ENCODE assay signal across 10 cellular contexts in the genomic region with DNA sequence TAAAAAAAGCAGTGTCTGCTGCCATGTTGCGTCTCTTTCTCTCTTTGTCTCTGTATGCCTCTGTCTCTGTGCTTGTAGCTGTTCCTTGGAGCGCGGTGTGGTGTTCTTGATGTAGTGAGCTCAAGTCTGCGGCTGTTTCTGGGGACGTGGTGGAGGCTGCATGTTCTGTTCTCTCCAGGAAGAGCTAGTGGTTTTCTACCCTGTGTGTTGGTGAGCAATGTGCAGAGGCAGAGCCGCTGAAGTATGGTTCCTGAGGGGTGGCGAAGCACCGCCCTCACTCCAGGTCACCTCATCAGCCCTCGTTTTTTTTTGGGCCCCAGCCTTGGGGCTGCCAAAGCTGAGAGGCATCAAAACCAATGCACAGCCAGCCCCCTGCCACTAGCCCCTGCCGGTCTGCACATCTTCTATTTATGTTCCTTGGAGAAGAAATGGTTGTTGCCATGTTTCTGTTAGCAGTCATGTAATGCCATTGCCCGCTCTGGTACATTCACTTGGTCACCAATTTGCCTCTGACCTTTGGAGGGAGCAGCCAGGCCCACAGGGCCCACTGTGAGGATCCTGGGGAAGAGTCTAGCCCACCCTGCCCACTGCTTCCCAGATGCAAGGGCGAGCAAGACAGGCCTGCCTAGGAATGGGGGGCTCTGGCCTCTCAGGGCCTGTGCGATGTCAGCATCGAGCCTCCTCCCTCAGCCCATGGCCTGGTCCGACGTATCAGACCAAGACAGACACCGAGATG. TPM values are rescaled to one million over a fixed set of nuclear protein-coding genes. Genes with fewer than 3 reads are reported as not detected.
DNase-seq lines count a peak whose midpoint lies in the region; ATAC-seq, FAIRE-seq and TF ChIP-seq lines count a peak whose summit lies in the region.
"Had no signal": no experiment of that assay in that cellular context is flagged by ENCODE, and none has a peak within 500 bp of the region (broad histone marks: within the 10 kb centered on the region; RNA-seq: fewer than 3 reads in every experiment).

No MANE protein-coding gene starts in this region.

- intact Hi-C loops in Caco-2 (cut with micrococcal nuclease; ENCODE audit: unreplicated experiment): no loop called here
- intact Hi-C loops in GM12878 (cut with micrococcal nuclease; ENCODE audit: unreplicated experiment): no loop called here

- no peak overlapping the region for H3K4me3 Mint-ChIP-seq in Caco-2 (ENCODE audit: unreplicated experiment)

- peaks cover 100% of the 10 kb centered on the region for H3K36me3 Mint-ChIP-seq in Caco-2 (ENCODE audit: insufficient read depth, unreplicated experiment)

- FAIRE-seq in GM12878 (lab: Jason Lieb, UNC): no peak

- no peak for TF ChIP-seq RAD21 in GM12878 (IDR thresholded peaks at IDR 0.05; ENCODE audit: insufficient read depth, low read depth, low read length)

- CTCF ChIA-PET in Caco-2 (lab: Charles Lee) (no interaction called here), GM12878 (lab: Yijun Ruan, JAX) (interaction anchor here (0.6 to 1.6 kb wide), 4 partner anchors 23 to 440 kb away, joined by 3 to 6 read pairs (median 3); no protein-coding TSS in a partner anchor)

- SMC1A ChIA-PET in GM12878 (lab: Charles Lee; ENCODE audit: uncharacterized antibody, unreplicated experiment): interaction anchor here (0.7 to 0.8 kb wide), 2 partner anchors 9 to 10 kb away, joined by 3 to 4 read pairs; no protein-coding TSS in a partner anchor

- H3K9ac ChIP-seq in GM12878 (ENCODE audit: control insufficient read depth, insufficient read depth, low read length): no peak overlapping the region

- H3K4me1 ChIP-seq in Caco-2: peaks cover 23% of the 10 kb centered on the region
- peaks cover 25% of the 10 kb centered on the region for H3K4me1 ChIP-seq in GM12878 (ENCODE audit: control insufficient read depth, insufficient read depth, low read length)

- peaks cover 39% of the 10 kb centered on the region for H3K36me3 ChIP-seq in Caco-2 (ENCODE audit: control insufficient read depth, insufficient read depth, low read length)
- peaks cover 55 to 78% of the 10 kb centered on the region in 2 experiments for H3K36me3 ChIP-seq in GM12878 (ENCODE audit: control insufficient read depth in 2 of 2, insufficient read depth in 2 of 2, low read length in 1 of 2)

- H3K27me3 ChIP-seq in Caco-2 (replicated peaks; ENCODE audit: control insufficient read depth, insufficient read depth, low read length): no peaks in the 10 kb centered on the region
- H3K27me3 ChIP-seq in GM12878 (replicated peaks in 1 of 2; ENCODE audit: control insufficient read depth in 2 of 2, insufficient read depth in 2 of 2, low read length in 1 of 2): no peaks in the 10 kb centered on the region

- H2AFZ ChIP-seq in GM12878 (ENCODE audit: control insufficient read depth, low read depth, low read length): no peak overlapping the region

- H4K20me1 ChIP-seq in GM12878 (ENCODE audit: control insufficient read depth, insufficient read depth): peaks cover 9% of the 10 kb centered on the region

- no peaks in the 10 kb centered on the region for H3K27me3 Mint-ChIP-seq in Caco-2 (ENCODE audit: insufficient read depth, unreplicated experiment)

- H3K4me3 ChIP-seq in Caco-2 (ENCODE audit: low read depth, low read length) (no peak overlapping the region), GM12878 (0 out of 2 replicates have a peak overlapping the region, but pooled peaks have one; percentile 8)

- TF ChIP-seq CTCF in Caco-2 (IDR thresholded peaks at IDR 0.05; ENCODE audit: insufficient read depth in 1 of 2, low read depth in 1 of 2, low read length in 1 of 2, severe bottlenecking in 1 of 2, unreplicated experiment in 1 of 2) (no peak), GM12878 (IDR thresholded peaks at IDR 0.05 in 2 of 3, conservative IDR thresholded peaks at IDR 0.05 in 1 of 3; ENCODE audit: control insufficient read depth in 2 of 3, extremely low read depth in 1 of 3, insufficient read depth in 1 of 3, low read depth in 3 of 3, low read length in 3 of 3) (no peak)

- TF ChIP-seq EP300 in GM12878 (IDR thresholded peaks at IDR 0.05; ENCODE audit: borderline replicate concordance in 1 of 2, control insufficient read depth in 1 of 2, low read depth in 2 of 2, low read length in 2 of 2): no peak

- RAD21 ChIA-PET in GM12878 (lab: Charles Lee; ENCODE audit: unreplicated experiment): interaction anchor here (1.1 to 1.6 kb wide), 3 partner anchors 11 to 440 kb away, joined by 3 to 4 read pairs (median 4); partner anchors contain the start of genes ECH1 and FAM98C

- peak; percentile 31; the same call in 1 of the 2 replicates for TF ChIP-seq POLR2A in GM12878 (IDR thresholded peaks at IDR 0.05; ENCODE audit: low read depth, low read length)

- peak overlapping the region; percentile 1 for H3K27ac Mint-ChIP-seq in Caco-2 (ENCODE audit: unreplicated experiment)

- no TSS peak for BruUV-seq in Caco-2 (replicated peaks; lab: Mats Ljungman, UMichigan)
- no TSS peak for BruUV-seq in GM12878 (replicated peaks; lab: Mats Ljungman, UMichigan)

- H3K4me1 Mint-ChIP-seq in Caco-2 (ENCODE audit: low read depth, unreplicated experiment): peaks cover 34% of the 10 kb centered on the region

- DNase-seq in Caco-2 (no peak), GM12878 (ENCODE audit: low read depth, low spot score) (no peak), amygdala (lab: John Stamatoyannopoulos, UW) (no peak), NCI-H82 (lab: John Stamatoyannopoulos, UW) (no peak), NAMALWA (ENCODE audit: low spot score) (no peak)
- peak; percentile 71 for DNase-seq in activated CD4-positive, alpha-beta T cell treated with anti-CD3 and anti-CD28 coated beads for 48 hours
- peak in 2 of 3 donors; percentile 35 to 43 for DNase-seq in stimulated activated CD4-positive, alpha-beta T cell treated with anti-CD3 and anti-CD28 coated beads, Interleukin-12 subunit alpha, Interleukin-12 subunit beta, amount 100 ng/mL, for 48 hours (ENCODE audit: low read depth in 2 of 3, low spot score in 1 of 3)
- DNase-seq: kidney glomerular epithelial cell, NCI-H446 had no signal

- POLR2A ChIA-PET in Caco-2 (lab: Charles Lee) (no interaction called here), GM12878 (lab: Charles Lee) (interaction anchor here (1.2 kb wide), 1 partner anchor 10 kb away, joined by 7 read pairs; the partner anchor contains the start of gene ECH1)

- ATAC-seq in GM12878 (peak; percentile 51), HG03521 (IDR thresholded peaks at IDR 0.05; ENCODE audit: unreplicated experiment) (no peak)

- 45% methylated on average over 17 of the region's 17 CpGs for WGBS in GM12878 (ENCODE audit: insufficient coverage, insufficient replicate concordance, low lambda C conversion rate, missing lambda C conversion rate)

- H3K4me2 ChIP-seq in GM12878 (ENCODE audit: control insufficient read depth, insufficient read depth): peak overlapping the region; percentile 6; the same call in 1 of the 2 replicates

- in situ Hi-C loops in GM12878 (cut with MboI): no loop called here

- H3K27ac ChIP-seq in GM12878 (ENCODE audit: control insufficient read depth, insufficient read depth): no peak overlapping the region

- H3K9me3 ChIP-seq in Caco-2: no peaks in the 10 kb centered on the region
- no peaks in the 10 kb centered on the region for H3K9me3 ChIP-seq in GM12878 (replicated peaks; ENCODE audit: control insufficient read depth, insufficient read depth, low read length)

- no peaks in the 10 kb centered on the region for H3K9me3 Mint-ChIP-seq in Caco-2 (ENCODE audit: unreplicated experiment)

- peaks cover 43% of the 10 kb centered on the region for H3K79me2 ChIP-seq in GM12878 (ENCODE audit: control insufficient read depth, insufficient read depth, low read length)

RNA-seq across cellular contexts. Expression of gene HNRNPL, which starts 7.2 kb away (rescaled TPM):
- total RNA-seq in Caco-2 (2022) (443 and 446 TPM in 2 replicates), GM12878 (2014; rRNA removed) (319 and 322 TPM in 2 replicates), GM12878 (2014; rRNA removed; fragmentation: Illumina TruSeq; extraction: Trizol) (240 and 248 TPM in 2 replicates), GM12878 (2021) (512 and 523 TPM in 2 replicates)
- total RNA-seq in GM12878 (2013; cell fraction: nucleolus; rRNA removed): 172 and 179 TPM in 2 replicates
- 220 TPM for polyA plus RNA-seq in GM12878 (2011; ENCODE audit: low read depth)
- polyA plus RNA-seq in GM12878 (2011; rRNA removed) (278 and 395 TPM in 2 replicates), GM12878 (2014; fragmentation: Illumina TruSeq; extraction: Trizol) (416 and 440 TPM in 2 replicates), GM12878 (2014; fragmentation: Nextera tagmentation; extraction: Ambion mirVana) (10 to 100 TPM; 32.5 to 92.5 TPM), GM12878 (2014; rRNA removed) (241 and 268 TPM in 2 replicates), GM12878 (2016; fragmentation: Nextera tagmentation; extraction: Ambion mirVana) (100 to 1,000 TPM; 294 to 346 TPM)
- polyA plus RNA-seq in GM12878 (2011; cell fraction: cytosol; rRNA removed): 272 and 344 TPM in 2 replicates
- 447 and 512 TPM in 2 replicates for polyA plus RNA-seq in GM12878 (2011; cell fraction: nucleus; rRNA removed)
- 258 and 326 TPM in 2 replicates for polyA plus RNA-seq in GM12878 (2012)
- polyA minus RNA-seq in GM12878 (2011; rRNA and poly(A)+ RNA removed): 348 and 368 TPM in 2 replicates
- polyA minus RNA-seq in GM12878 (2011; cell fraction: cytosol; rRNA and poly(A)+ RNA removed): 150 and 190 TPM in 2 replicates
- polyA minus RNA-seq in GM12878 (2011; cell fraction: nucleus; rRNA and poly(A)+ RNA removed): 92.8 and 152 TPM in 2 replicates

RNA-seq across cellular contexts. Expression of gene ECH1, which starts 11.0 kb away (rescaled TPM):
- 150 and 163 TPM in 2 replicates for total RNA-seq in Caco-2 (2022)
- 22.0 and 23.9 TPM in 2 replicates for total RNA-seq in GM12878 (2013; cell fraction: nucleolus; rRNA removed)
- 92.4 and 121 TPM in 2 replicates for total RNA-seq in GM12878 (2014; rRNA removed)
- 135 and 138 TPM in 2 replicates for total RNA-seq in GM12878 (2014; rRNA removed; fragmentation: Illumina TruSeq; extraction: Trizol)
- 164 and 165 TPM in 2 replicates for total RNA-seq in GM12878 (2021)
- polyA plus RNA-seq in GM12878 (2011; ENCODE audit: low read depth): 287 TPM
- polyA plus RNA-seq in GM12878 (2011; rRNA removed): 114 and 139 TPM in 2 replicates
- polyA plus RNA-seq in GM12878 (2011; cell fraction: cytosol; rRNA removed): 188 and 226 TPM in 2 replicates
- polyA plus RNA-seq in GM12878 (2011; cell fraction: nucleus; rRNA removed): 151 and 189 TPM in 2 replicates
- 228 and 402 TPM in 2 replicates for polyA plus RNA-seq in GM12878 (2012)
- polyA plus RNA-seq in GM12878 (2014; fragmentation: Illumina TruSeq; extraction: Trizol): 147 and 214 TPM in 2 replicates
- polyA plus RNA-seq in GM12878 (2014; fragmentation: Nextera tagmentation; extraction: Ambion mirVana): 100 to 1,000 TPM; 104 to 109 TPM
- 284 and 385 TPM in 2 replicates for polyA plus RNA-seq in GM12878 (2014; rRNA removed)
- 100 to 1,000 TPM; 248 to 270 TPM for polyA plus RNA-seq in GM12878 (2016; fragmentation: Nextera tagmentation; extraction: Ambion mirVana)
- 79.9 and 129 TPM in 2 replicates for polyA minus RNA-seq in GM12878 (2011; rRNA and poly(A)+ RNA removed)
- 35.9 and 40.2 TPM in 2 replicates for polyA minus RNA-seq in GM12878 (2011; cell fraction: cytosol; rRNA and poly(A)+ RNA removed)
- polyA minus RNA-seq in GM12878 (2011; cell fraction: nucleus; rRNA and poly(A)+ RNA removed): 34.5 and 48.4 TPM in 2 replicates

RNA-seq across cellular contexts. Expression of gene LGALS4, which starts 29.9 kb away (rescaled TPM):
- 1.6 and 2.2 TPM in 2 replicates for total RNA-seq in Caco-2 (2022)
- 0.71 and 0.75 TPM in 2 replicates for total RNA-seq in GM12878 (2013; cell fraction: nucleolus; rRNA removed)
- total RNA-seq in GM12878 (2014; rRNA removed): 0.44 TPM in 1 of 2 replicates, not detected in the other
- not detected in 2 replicates for total RNA-seq in GM12878 (2014; rRNA removed; fragmentation: Illumina TruSeq; extraction: Trizol)
- 2.1 and 2.7 TPM in 2 replicates for total RNA-seq in GM12878 (2021)
- polyA plus RNA-seq in GM12878 (2011; ENCODE audit: low read depth): not detected
- 0.27 and 0.35 TPM in 2 replicates for polyA plus RNA-seq in GM12878 (2011; rRNA removed)
- 0.09 and 0.25 TPM in 2 replicates for polyA plus RNA-seq in GM12878 (2011; cell fraction: cytosol; rRNA removed)
- polyA plus RNA-seq in GM12878 (2011; cell fraction: nucleus; rRNA removed): 1.4 and 1.9 TPM in 2 replicates
- 0.17 and 0.46 TPM in 2 replicates for polyA plus RNA-seq in GM12878 (2012)
- polyA plus RNA-seq in GM12878 (2014; fragmentation: Illumina TruSeq; extraction: Trizol): 0.24 TPM in 1 of 2 replicates, not detected in the other
- under 1 TPM in 1 of 2 experiments, not detected in 1; 0.15 TPM for polyA plus RNA-seq in GM12878 (2014; fragmentation: Nextera tagmentation; extraction: Ambion mirVana)
- 0.06 and 0.13 TPM in 2 replicates for polyA plus RNA-seq in GM12878 (2014; rRNA removed)
- polyA plus RNA-seq in GM12878 (2016; fragmentation: Nextera tagmentation; extraction: Ambion mirVana): under 1 TPM in 1 of 2 experiments, not detected in 1; 0.28 TPM
- 0.72 and 1.3 TPM in 2 replicates for polyA minus RNA-seq in GM12878 (2011; rRNA and poly(A)+ RNA removed)
- not detected in 2 replicates for polyA minus RNA-seq in GM12878 (2011; cell fraction: cytosol; rRNA and poly(A)+ RNA removed)
- polyA minus RNA-seq in GM12878 (2011; cell fraction: nucleus; rRNA and poly(A)+ RNA removed): 0.24 and 0.29 TPM in 2 replicates

RNA-seq across cellular contexts. Expression of gene RINL, which starts 35.5 kb away (rescaled TPM):
- total RNA-seq in Caco-2 (2022) (1.5 and 1.9 TPM in 2 replicates), GM12878 (2014; rRNA removed) (50.8 and 55.1 TPM in 2 replicates), GM12878 (2014; rRNA removed; fragmentation: Illumina TruSeq; extraction: Trizol) (35.6 and 37.8 TPM in 2 replicates), GM12878 (2021) (51.3 and 54.9 TPM in 2 replicates)
- total RNA-seq in GM12878 (2013; cell fraction: nucleolus; rRNA removed): 42.0 and 48.1 TPM in 2 replicates
- 13.3 TPM for polyA plus RNA-seq in GM12878 (2011; ENCODE audit: low read depth)
- polyA plus RNA-seq in GM12878 (2011; rRNA removed) (44.4 and 64.2 TPM in 2 replicates), GM12878 (2014; fragmentation: Illumina TruSeq; extraction: Trizol) (29.7 and 36.4 TPM in 2 replicates), GM12878 (2014; fragmentation: Nextera tagmentation; extraction: Ambion mirVana) (10 to 100 TPM; 14.5 to 16.3 TPM), GM12878 (2014; rRNA removed) (54.8 and 62.4 TPM in 2 replicates), GM12878 (2016; fragmentation: Nextera tagmentation; extraction: Ambion mirVana) (10 to 100 TPM; 46.3 to 48.9 TPM)
- 67.4 and 81.2 TPM in 2 replicates for polyA plus RNA-seq in GM12878 (2011; cell fraction: cytosol; rRNA removed)
- 88.4 and 106 TPM in 2 replicates for polyA plus RNA-seq in GM12878 (2011; cell fraction: nucleus; rRNA removed)
- 33.6 and 41.0 TPM in 2 replicates for polyA plus RNA-seq in GM12878 (2012)
- polyA minus RNA-seq in GM12878 (2011; rRNA and poly(A)+ RNA removed): 30.0 and 57.5 TPM in 2 replicates
- 15.6 and 23.4 TPM in 2 replicates for polyA minus RNA-seq in GM12878 (2011; cell fraction: cytosol; rRNA and poly(A)+ RNA removed)
- 32.0 and 54.9 TPM in 2 replicates for polyA minus RNA-seq in GM12878 (2011; cell fraction: nucleus; rRNA and poly(A)+ RNA removed)

RNA-seq across cellular contexts. Expression of gene LGALS7B, which starts 53.6 kb away (rescaled TPM):
- total RNA-seq in Caco-2 (2022): not detected in 2 replicates
- total RNA-seq in GM12878 (2013; cell fraction: nucleolus; rRNA removed): not detected in 2 replicates
- total RNA-seq in GM12878 (2014; rRNA removed): not detected in 2 replicates
- not detected in 2 replicates for total RNA-seq in GM12878 (2014; rRNA removed; fragmentation: Illumina TruSeq; extraction: Trizol)
- total RNA-seq in GM12878 (2021): not detected in 2 replicates
- not detected for polyA plus RNA-seq in GM12878 (2011; ENCODE audit: low read depth)
- not detected in 2 replicates for polyA plus RNA-seq in GM12878 (2011; rRNA removed)
- not detected in 2 replicates for polyA plus RNA-seq in GM12878 (2011; cell fraction: cytosol; rRNA removed)
- not detected in 2 replicates for polyA plus RNA-seq in GM12878 (2011; cell fraction: nucleus; rRNA removed)
- polyA plus RNA-seq in GM12878 (2012): not detected in 2 replicates
- not detected in 2 replicates for polyA plus RNA-seq in GM12878 (2014; fragmentation: Illumina TruSeq; extraction: Trizol)
- not detected for polyA plus RNA-seq in GM12878 (2014; fragmentation: Nextera tagmentation; extraction: Ambion mirVana)
- not detected in 2 replicates for polyA plus RNA-seq in GM12878 (2014; rRNA removed)
- polyA plus RNA-seq in GM12878 (2016; fragmentation: Nextera tagmentation; extraction: Ambion mirVana): not detected
- not detected in 2 replicates for polyA minus RNA-seq in GM12878 (2011; rRNA and poly(A)+ RNA removed)
- not detected in 2 replicates for polyA minus RNA-seq in GM12878 (2011; cell fraction: cytosol; rRNA and poly(A)+ RNA removed)
- not detected in 2 replicates for polyA minus RNA-seq in GM12878 (2011; cell fraction: nucleus; rRNA and poly(A)+ RNA removed)

Comparison
In these comparisons a context has a peak if more than half of its experiments do, and no peak if none do; other contexts are left out.
1. DNase-seq: peak in activated CD4-positive, alpha-beta T cell treated with anti-CD3 and anti-CD28 coated beads for 48 hours (single experiment) and stimulated activated CD4-positive, alpha-beta T cell treated with anti-CD3 and anti-CD28 coated beads, Interleukin-12 subunit alpha, Interleukin-12 subunit beta, amount 100 ng/mL, for 48 hours (2 of 3); none in Caco-2 (0 of 2), GM12878 (single experiment), amygdala (0 of 56), NCI-H82 (single experiment) and NAMALWA (single experiment).